Comparison of ENCODE assay signal across 8 cellular contexts in genomic region chr6:85669735-85670194, GRCh38. TPM values are rescaled to one million over a fixed set of nuclear protein-coding genes. Genes with fewer than 3 reads are reported as not detected.
A peak's percentile ranks its signal among the peaks of the same experiment; 100 is the strongest.
DNase-seq lines count a peak whose midpoint lies in the region; ATAC-seq and TF ChIP-seq lines count a peak whose summit lies in the region.

No MANE protein-coding gene starts in this region.

- peaks cover 28% of the 10 kb centered on the region for H3K36me3 Mint-ChIP-seq in activated CD4-positive, alpha-beta T cell treated with anti-CD3 and anti-CD28 coated beads for 36 hours (ENCODE audit: low read depth)

- H3K27me3 ChIP-seq in HUES6 (ENCODE audit: control insufficient read depth, insufficient read depth, low read length) (no peaks in the 10 kb centered on the region), thymus (ENCODE audit: control insufficient read depth, insufficient read depth) (no peaks in the 10 kb centered on the region)

- H3K9me3 ChIP-seq in HUES6 (ENCODE audit: control insufficient read depth, insufficient read depth, low read depth, low read length): peaks cover 3% of the 10 kb centered on the region; the same call in 1 of the 2 replicates
- no peaks in the 10 kb centered on the region for H3K9me3 ChIP-seq in thymus (ENCODE audit: control insufficient read depth)

- no peak for TF ChIP-seq CTCF in GM10248 (IDR thresholded peaks at IDR 0.05; ENCODE audit: control extremely low read depth, extremely low read depth, low read depth, missing control alignments)
- no peak for TF ChIP-seq CTCF in fibroblast of mammary gland (conservative IDR thresholded peaks at IDR 0.05; ENCODE audit: control insufficient read depth, insufficient read depth, low read depth, low read length)

- peak overlapping the region; percentile 14; the same call in 1 of the 2 replicates for H3K4me3 ChIP-seq in HUES6 (ENCODE audit: low read depth, low read length)
- H3K4me3 ChIP-seq in fibroblast of mammary gland (ENCODE audit: control insufficient read depth, low read depth, low read length): no peak overlapping the region
- no peak overlapping the region for H3K4me3 ChIP-seq in thymus (ENCODE audit: low read length)

- DNase-seq in GM10248 (ENCODE audit: extremely low spot score) (peak; percentile 68), fibroblast of mammary gland (ENCODE audit: low read depth) (peak; percentile 63), NCI-H2196 treated with DMSO at 0.1 percent for 48 hours (lab: John Stamatoyannopoulos, UW; ENCODE audit: unreplicated experiment) (no peak), NCI-H524 (lab: John Stamatoyannopoulos, UW) (no peak)
- peak; percentile 62 for DNase-seq in activated CD4-positive, alpha-beta T cell treated with anti-CD3 and anti-CD28 coated beads for 36 hours

- intact Hi-C loops in activated CD4-positive, alpha-beta T cell treated with anti-CD3 and anti-CD28 coated beads for 36 hours (cut with DNase I, micrococcal nuclease): loop anchor here (1.0 to 10.0 kb wide), 6 partner anchors 9 to 1815 kb away; partner anchors contain the start of genes CYB5R4 (in 1 of the 2), RIPPLY2 (in 1 of the 2) and SYNCRIP (in 1 of the 2)

- H3K4me1 Mint-ChIP-seq in activated CD4-positive, alpha-beta T cell treated with anti-CD3 and anti-CD28 coated beads for 36 hours: peaks cover 56% of the 10 kb centered on the region

- H3K36me3 ChIP-seq in HUES6 (ENCODE audit: control insufficient read depth, insufficient read depth, low read length) (peaks cover 5% of the 10 kb centered on the region), thymus (ENCODE audit: control insufficient read depth, insufficient read depth) (peaks cover 6% of the 10 kb centered on the region)

- no peaks in the 10 kb centered on the region for H3K9me3 Mint-ChIP-seq in activated CD4-positive, alpha-beta T cell treated with anti-CD3 and anti-CD28 coated beads for 36 hours (ENCODE audit: low read depth)

- CTCF ChIA-PET in GM10248 (lab: Yijun Ruan, JAX): interaction anchor here (1.0 to 1.8 kb wide), 5 partner anchors 9 to 26 kb away, joined by 3 to 7 read pairs (median 4); no protein-coding TSS in a partner anchor
- CTCF ChIA-PET in activated CD4-positive, alpha-beta T cell treated with anti-CD3 and anti-CD28 coated beads for 36 hours (lab: Charles Lee): interaction anchor here (1.0 to 1.4 kb wide), 4 partner anchors 9 to 58 kb away, joined by 3 to 7 read pairs (median 4); partner anchors contain the start of gene SYNCRIP

- H3K4me3 Mint-ChIP-seq in activated CD4-positive, alpha-beta T cell treated with anti-CD3 and anti-CD28 coated beads for 36 hours: peak overlapping the region; percentile 68

- H3K4me1 ChIP-seq in HUES6 (ENCODE audit: control insufficient read depth, insufficient read depth, low read length) (peaks cover 20% of the 10 kb centered on the region), thymus (ENCODE audit: control insufficient read depth, insufficient read depth, low read length) (peaks cover 7% of the 10 kb centered on the region)

- H3K27ac ChIP-seq in HUES6 (ENCODE audit: low read depth, low read length) (peak overlapping the region; percentile 73), thymus (ENCODE audit: low read depth) (peak overlapping the region; percentile 68)

- H3K27ac Mint-ChIP-seq in activated CD4-positive, alpha-beta T cell treated with anti-CD3 and anti-CD28 coated beads for 36 hours: peak overlapping the region; percentile 87

- H3K27me3 Mint-ChIP-seq in activated CD4-positive, alpha-beta T cell treated with anti-CD3 and anti-CD28 coated beads for 36 hours: no peaks in the 10 kb centered on the region

- 27% methylated on average over 4 of the region's 4 CpGs for WGBS in thymus

- ATAC-seq in GM21529 (IDR thresholded peaks at IDR 0.05; ENCODE audit: unreplicated experiment): peak; percentile 96
- ATAC-seq in activated CD4-positive, alpha-beta T cell treated with anti-CD3 and anti-CD28 coated beads for 36 hours: peak; percentile 94

- POLR2A ChIA-PET in GM10248 (lab: Yijun Ruan, JAX): interaction anchor here (1.5 to 2.0 kb wide), 5 partner anchors 9 to 76 kb away, joined by 3 to 84 read pairs (median 10); partner anchors contain the start of genes SNX14 and SYNCRIP
- POLR2A ChIA-PET in activated CD4-positive, alpha-beta T cell treated with anti-CD3 and anti-CD28 coated beads for 36 hours (lab: Charles Lee): interaction anchor here (1.2 to 4.8 kb wide), 4 partner anchors 9 to 77 kb away, joined by 5 to 95 read pairs (median 26); partner anchors contain the start of gene SYNCRIP

- H3K9ac ChIP-seq in HUES6 (ENCODE audit: low read length): peak overlapping the region; percentile 66

RNA-seq across cellular contexts. Expression of gene SYNCRIP, which starts 27.1 kb away (rescaled TPM):
- 100 to 1,000 TPM; 156 to 191 TPM for total RNA-seq in activated CD4-positive, alpha-beta T cell treated with anti-CD3 and anti-CD28 coated beads for 36 hours
- 50.6 TPM for polyA plus RNA-seq in thymus

Comparison
In these comparisons a context has a peak if more than half of its experiments do, and no peak if none do; other contexts are left out.
1. DNase-seq: peak in GM10248 (single experiment), activated CD4-positive, alpha-beta T cell treated with anti-CD3 and anti-CD28 coated beads for 36 hours (single experiment) and fibroblast of mammary gland (single experiment); none in NCI-H2196 treated with DMSO at 0.1 percent for 48 hours (single experiment) and NCI-H524 (0 of 2).